Comparison of ENCODE assay signal across 15 cellular contexts in genomic region chr3:146421814-146422748, GRCh38. TPM values are rescaled to one million over a fixed set of nuclear protein-coding genes. Genes with fewer than 3 reads are reported as not detected.
DNase-seq lines count a peak whose midpoint lies in the region; ATAC-seq lines count a peak whose summit lies in the region.
"Had no signal": no experiment of that assay in that cellular context is flagged by ENCODE, and none has a peak within 500 bp of the region (broad histone marks: within the 10 kb centered on the region; RNA-seq: fewer than 3 reads in every experiment).

No MANE protein-coding gene starts in this region.

- in situ Hi-C loops in ACHN (cut with HindIII; ENCODE audit: low pct_ligation_motif_present, low pct_unique_long_range_greater_than_20kb, low sequenced_read_pairs): no loop called here

- DNase-seq in ACHN: peak; percentile 7
- DNase-seq in LHCN-M2 (ENCODE audit: low read depth): peak; percentile 78
- DNase-seq in brain pericyte (ENCODE audit: low read depth, low spot score): peak; percentile 17
- DNase-seq in hepatic stellate cell (ENCODE audit: low spot score): peak; percentile 7
- DNase-seq in occipital lobe (lab: John Stamatoyannopoulos, UW): no peak
- no peak for DNase-seq in NCI-H2029 (lab: John Stamatoyannopoulos, UW)
- DNase-seq in MV-4-11 (lab: John Stamatoyannopoulos, UW): no peak
- DNase-seq: activated gamma-delta T cell; DMS79; NCI-H1930; stimulated activated CD8-positive, alpha-beta memory T cell treated with anti-CD3 and anti-CD28 coated beads, Interleukin-4, amount 100 ng/mL, for 48 hours had no signal

- no peak for ATAC-seq in HG02759 (IDR thresholded peaks at IDR 0.05; ENCODE audit: unreplicated experiment)
- ATAC-seq: HepG2 had no signal

RNA-seq across cellular contexts. Expression of gene PLSCR2, which starts 47.3 kb away (rescaled TPM):
- total RNA-seq in LHCN-M2 (2014; rRNA removed): not detected in 2 replicates
- not detected for polyA plus RNA-seq in LHCN-M2 (2012)
- total RNA-seq in occipital lobe: not detected
- total RNA-seq: HepG2, vagina had no signal
- polyA plus RNA-seq: HepG2, neural cell had no signal

Comparison
In these comparisons a context has a peak if more than half of its experiments do, and no peak if none do; other contexts are left out.
1. DNase-seq: peak in ACHN (single experiment), LHCN-M2 (single experiment), brain pericyte (single experiment) and hepatic stellate cell (single experiment); none in occipital lobe (single experiment), NCI-H2029 (single experiment) and MV-4-11 (single experiment).